8 cellular contexts compared by ENCODE assay signal in the genomic region with DNA sequence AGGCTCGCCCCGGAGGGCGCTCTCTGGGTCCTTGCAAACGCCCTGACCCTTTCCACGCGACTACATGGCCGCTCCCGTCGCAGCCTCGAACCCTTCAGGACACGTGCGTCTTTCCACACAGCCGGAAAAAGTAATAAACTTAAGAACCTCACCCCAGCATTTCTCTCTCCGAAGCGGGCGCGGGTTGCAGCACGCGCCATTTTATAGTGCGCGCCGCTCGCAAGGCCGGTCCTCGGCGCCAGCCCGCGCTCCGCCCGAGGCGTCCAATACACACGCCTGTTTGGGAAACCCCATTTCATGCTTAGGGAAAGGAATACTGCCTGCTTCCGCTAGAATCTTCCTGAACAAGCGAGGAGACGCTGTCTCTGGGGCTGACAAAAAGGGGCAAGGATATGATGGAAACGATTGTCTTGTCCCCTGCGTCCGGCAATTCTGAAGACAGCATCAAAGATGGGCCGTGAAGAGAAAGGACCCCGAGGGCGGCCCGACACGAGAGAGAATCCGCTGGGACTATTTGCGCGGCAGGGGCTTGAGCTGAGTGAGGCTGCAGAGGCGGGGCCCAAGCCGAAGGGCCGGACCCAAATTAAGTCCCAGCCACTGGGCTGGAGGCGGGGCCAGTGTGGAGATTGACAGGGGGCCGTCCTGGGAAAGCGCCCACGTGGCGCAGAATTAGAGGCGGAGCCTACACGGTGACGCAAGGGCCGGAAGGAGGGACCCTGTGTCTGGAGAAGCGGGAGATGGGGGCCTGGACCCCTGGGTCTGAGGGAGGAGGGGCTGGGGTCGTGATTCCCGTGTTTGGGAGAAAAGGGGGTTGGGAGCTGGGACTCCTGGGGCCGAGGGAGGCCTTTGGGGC. TPM values are rescaled to one million over a fixed set of nuclear protein-coding genes. Genes with fewer than 3 reads are reported as not detected.
DNase-seq lines count a peak whose midpoint lies in the region; ATAC-seq and TF ChIP-seq lines count a peak whose summit lies in the region.

No MANE protein-coding gene starts in this region.

- H3K4me1 Mint-ChIP-seq in T-helper 1 cell treated with Interleukin-12 subunit alpha and Interleukin-12 subunit beta and Interleukin-4 antibody, amounts not matched to agents 30 μg/mL and 1 μg/mL, for 36 hours (ENCODE audit: low read depth): peaks cover 32% of the 10 kb centered on the region

- ATAC-seq in HG02885 (IDR thresholded peaks at IDR 0.05; ENCODE audit: poor library complexity, unreplicated experiment) (peak; percentile 91), left cardiac atrium (peak; percentile 99 to 100), upper lobe of right lung (peak; percentile 99)

- H3K4me1 ChIP-seq in upper lobe of right lung: peaks cover 17% of the 10 kb centered on the region

- H3K27ac ChIP-seq in upper lobe of right lung: peak overlapping the region; percentile 96

- H3K27ac Mint-ChIP-seq in T-helper 1 cell treated with Interleukin-12 subunit alpha and Interleukin-12 subunit beta and Interleukin-4 antibody, amounts not matched to agents 30 μg/mL and 1 μg/mL, for 36 hours: peak overlapping the region; percentile 97

- TF ChIP-seq CTCF in upper lobe of right lung (IDR thresholded peaks at IDR 0.05): no peak

- H3K9me3 ChIP-seq in upper lobe of right lung: no peaks in the 10 kb centered on the region

- TF ChIP-seq POLR2A in GM15510 (IDR thresholded peaks at IDR 0.05; ENCODE audit: borderline replicate concordance, extremely low read depth, insufficient read length): peak; percentile 98

- intact Hi-C loops in left cardiac atrium (cut with DNase I): no loop called here
- intact Hi-C loops in posterior vena cava (cut with DNase I): no loop called here
- intact Hi-C loops in upper lobe of right lung (cut with DNase I): no loop called here

- peak overlapping the region; percentile 70 for H3K4me3 ChIP-seq in upper lobe of right lung

- peaks cover 13% of the 10 kb centered on the region for H3K36me3 ChIP-seq in upper lobe of right lung

- peaks cover 13% of the 10 kb centered on the region for H3K36me3 Mint-ChIP-seq in T-helper 1 cell treated with Interleukin-12 subunit alpha and Interleukin-12 subunit beta and Interleukin-4 antibody, amounts not matched to agents 30 μg/mL and 1 μg/mL, for 36 hours (ENCODE audit: low read depth)

- H3K4me3 Mint-ChIP-seq in T-helper 1 cell treated with Interleukin-12 subunit alpha and Interleukin-12 subunit beta and Interleukin-4 antibody, amounts not matched to agents 30 μg/mL and 1 μg/mL, for 36 hours: peak overlapping the region; percentile 96

- no peaks in the 10 kb centered on the region for H3K27me3 ChIP-seq in upper lobe of right lung

- H3K9me3 Mint-ChIP-seq in T-helper 1 cell treated with Interleukin-12 subunit alpha and Interleukin-12 subunit beta and Interleukin-4 antibody, amounts not matched to agents 30 μg/mL and 1 μg/mL, for 36 hours: no peaks in the 10 kb centered on the region

- peak; percentile 96 for DNase-seq in NCI-H1694 (lab: John Stamatoyannopoulos, UW)
- peak; percentile 66 to 99 (median 96) for DNase-seq in amygdala (lab: John Stamatoyannopoulos, UW)
- peak; percentile 99 for DNase-seq in left cardiac atrium
- peak; percentile 100 for DNase-seq in posterior vena cava (ENCODE audit: low spot score)
- peak; percentile 99 for DNase-seq in upper lobe of right lung

- no peaks in the 10 kb centered on the region for H3K27me3 Mint-ChIP-seq in T-helper 1 cell treated with Interleukin-12 subunit alpha and Interleukin-12 subunit beta and Interleukin-4 antibody, amounts not matched to agents 30 μg/mL and 1 μg/mL, for 36 hours (ENCODE audit: low read depth)

RNA-seq across cellular contexts. Expression of a gene that starts 14.4 kb away (rescaled TPM):
- total RNA-seq in left cardiac atrium: not detected
- total RNA-seq in posterior vena cava: not detected
- not detected for total RNA-seq in upper lobe of right lung

RNA-seq across cellular contexts. Expression of a gene that starts 18.9 kb away (rescaled TPM):
- total RNA-seq in left cardiac atrium (under 1 TPM in 1 of 2 donors, not detected in 1; 0.27 TPM), posterior vena cava (under 1 TPM in 1 of 2 donors, not detected in 1; 0.67 TPM), upper lobe of right lung (1.7 TPM)

RNA-seq across cellular contexts. Expression of a gene that starts 28.7 kb away (rescaled TPM):
- not detected for total RNA-seq in left cardiac atrium
- total RNA-seq in posterior vena cava: not detected
- total RNA-seq in upper lobe of right lung: not detected

RNA-seq across cellular contexts. Expression of a gene that starts 34.4 kb away (rescaled TPM):
- total RNA-seq in left cardiac atrium (not detected), posterior vena cava (not detected), upper lobe of right lung (not detected)

RNA-seq across cellular contexts. Expression of a gene that starts 50.1 kb away (rescaled TPM):
- not detected for total RNA-seq in left cardiac atrium
- not detected for total RNA-seq in posterior vena cava
- not detected for total RNA-seq in upper lobe of right lung

Comparison
In these comparisons a context has a peak if more than half of its experiments do, and no peak if none do; other contexts are left out.
1. Peak in every context shown above with its lines: DNase-seq, ATAC-seq, H3K4me3 ChIP-seq and H3K27ac ChIP-seq.